In the genomic region with DNA sequence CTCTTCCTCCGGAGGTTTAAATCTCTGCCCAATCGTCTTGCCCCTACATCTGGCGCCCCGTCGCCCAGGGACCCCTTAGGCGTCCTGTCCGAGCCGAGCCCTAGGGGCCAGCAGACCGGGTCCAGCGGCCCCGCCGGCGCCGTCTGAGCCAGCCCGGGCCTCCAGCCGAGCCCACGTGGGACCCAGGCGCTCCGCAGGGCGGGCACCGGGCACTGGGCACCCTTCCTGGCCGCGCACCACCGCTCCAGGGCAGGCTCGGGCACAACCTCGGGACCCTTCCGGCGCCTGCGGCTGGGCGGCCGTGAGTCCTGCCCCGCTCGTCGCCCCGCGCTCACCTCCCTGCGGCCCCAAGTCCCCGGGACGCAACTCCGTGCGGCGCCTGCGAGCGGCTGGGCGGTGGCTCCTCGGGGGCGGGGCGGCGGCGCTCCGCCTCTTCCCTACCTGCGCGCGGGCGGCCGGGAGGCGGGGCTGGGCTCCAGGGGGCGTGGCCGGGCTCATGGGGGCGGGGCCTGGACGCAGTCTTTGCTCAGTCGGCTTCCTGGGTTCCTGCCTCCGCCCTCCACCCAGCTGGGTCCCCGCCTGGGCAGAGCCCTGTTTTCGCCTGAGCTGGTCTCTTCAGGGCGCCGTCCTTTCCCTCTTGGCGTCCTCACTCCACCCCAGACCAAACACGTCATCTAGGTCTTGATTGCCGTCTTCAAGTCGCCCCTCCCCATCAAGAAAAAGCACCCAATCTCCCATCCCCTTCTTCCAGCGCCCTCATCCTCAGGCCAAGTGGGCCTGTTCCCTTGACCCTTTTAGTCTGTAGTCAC, we compare ENCODE assay signal across 8 cellular contexts. TPM values are rescaled to one million over a fixed set of nuclear protein-coding genes. Genes with fewer than 3 reads are reported as not detected.
DNase-seq lines count a peak whose midpoint lies in the region; ATAC-seq lines count a peak whose summit lies in the region.

Gene RHBDF2 (minus strand): TSS at position 406 of the 809 bp plus-strand sequence. CDS start 19,899 bp downstream, outside the sequence.

- H3K27me3 ChIP-seq in ACC112 (ENCODE audit: insufficient read depth, low read length), result no peaks in the 10 kb centered on the region

- H3K36me3 ChIP-seq in ACC112 (ENCODE audit: insufficient read depth, low read length), result no peaks in the 10 kb centered on the region

- H3K27ac Mint-ChIP-seq in activated CD4-positive, alpha-beta T cell treated with anti-CD3 and anti-CD28 coated beads for 36 hours, result peak within 1 kb of the TSS; percentile 94

- peak within 1 kb of the TSS; percentile 87 for H3K4me3 Mint-ChIP-seq in activated CD4-positive, alpha-beta T cell treated with anti-CD3 and anti-CD28 coated beads for 36 hours

- peaks cover 2% of the 10 kb centered on the region for H3K36me3 Mint-ChIP-seq in activated CD4-positive, alpha-beta T cell treated with anti-CD3 and anti-CD28 coated beads for 36 hours (ENCODE audit: low read depth)

- H3K27me3 Mint-ChIP-seq in activated CD4-positive, alpha-beta T cell treated with anti-CD3 and anti-CD28 coated beads for 36 hours, result no peaks in the 10 kb centered on the region

- H3K4me3 ChIP-seq in ACC112 (ENCODE audit: low read depth, low read length), result peak within 1 kb of the TSS; percentile 91

- intact Hi-C loops in activated CD4-positive, alpha-beta T cell treated with anti-CD3 and anti-CD28 coated beads for 36 hours (cut with DNase I, micrococcal nuclease), result loop anchor here (1.0 to 10.0 kb wide), 9 partner anchors 8 to 985 kb away; partner anchors contain the start of genes ACOX1 (in 1 of the 2), EXOC7 (in 1 of the 2), PRPSAP1 (in 1 of the 2) and SPHK1 (in 1 of the 2)

- ATAC-seq in GM18868 (IDR thresholded peaks at IDR 0.05; ENCODE audit: unreplicated experiment), result peak; percentile 74
- peak; percentile 72 for ATAC-seq in HG03135 (IDR thresholded peaks at IDR 0.05; ENCODE audit: unreplicated experiment)
- ATAC-seq in activated CD4-positive, alpha-beta T cell treated with anti-CD3 and anti-CD28 coated beads for 36 hours, result peak; percentile 91

- no peaks in the 10 kb centered on the region for H3K9me3 Mint-ChIP-seq in activated CD4-positive, alpha-beta T cell treated with anti-CD3 and anti-CD28 coated beads for 36 hours (ENCODE audit: low read depth)

- H2AFZ ChIP-seq in ACC112 (ENCODE audit: low read length, unreplicated experiment), result peak within 1 kb of the TSS; percentile 88

- H3K27ac ChIP-seq in ACC112 (ENCODE audit: low read depth, low read length), result peak within 1 kb of the TSS; percentile 31; the same call in 1 of the 2 replicates

- CTCF ChIA-PET in activated CD4-positive, alpha-beta T cell treated with anti-CD3 and anti-CD28 coated beads for 36 hours (lab: Charles Lee), result interaction anchor here (0.9 to 2.0 kb wide), 5 partner anchors 8 to 92 kb away, joined by 3 to 9 read pairs (median 4); partner anchors contain the start of gene UBE2O

- DNase-seq in NCI-H446 treated with DMSO at 0.1 percent for 48 hours (lab: John Stamatoyannopoulos, UW) (peak; percentile 46), cerebellum (ENCODE audit: low spot score) (peak; percentile 88), kidney tubule cell (ENCODE audit: low spot score) (peak; percentile 91)
- DNase-seq in activated CD4-positive, alpha-beta T cell treated with anti-CD3 and anti-CD28 coated beads for 36 hours, result peak; percentile 98
- peak; percentile 80 to 99 (median 94) for DNase-seq in stimulated activated CD4-positive, alpha-beta T cell treated with anti-CD3 and anti-CD28 coated beads, Interleukin-1b, Interleukin-23, amount 100 ng/mL, for 24 hours (ENCODE audit: low read depth in 4 of 4, low spot score in 1 of 4)

- H3K79me2 ChIP-seq in ACC112 (ENCODE audit: control insufficient read depth, insufficient read depth, low read length, unreplicated experiment), result peaks cover 23% of the 10 kb centered on the region

- peaks cover 39% of the 10 kb centered on the region for H3K4me1 ChIP-seq in ACC112 (ENCODE audit: control insufficient read depth, insufficient read depth, low read length, unreplicated experiment)

- POLR2A ChIA-PET in activated CD4-positive, alpha-beta T cell treated with anti-CD3 and anti-CD28 coated beads for 36 hours (lab: Charles Lee), result no interaction called here

- H3K4me1 Mint-ChIP-seq in activated CD4-positive, alpha-beta T cell treated with anti-CD3 and anti-CD28 coated beads for 36 hours, result peaks cover 29% of the 10 kb centered on the region

RNA-seq across cellular contexts. Expression of gene RHBDF2, which starts in this region (rescaled TPM):
- 10 to 100 TPM; 23.9 to 28.4 TPM for total RNA-seq in activated CD4-positive, alpha-beta T cell treated with anti-CD3 and anti-CD28 coated beads for 36 hours
- total RNA-seq in cerebellum, result 2.4 TPM

Comparison
In these comparisons a context has a peak if more than half of its experiments do, and no peak if none do; other contexts are left out.
1. Peak in every context shown above with its lines: DNase-seq, ATAC-seq, H3K4me3 ChIP-seq and H3K27ac ChIP-seq.
2. DNase-seq: peak in every context shown above with its lines; median percentile 98 in activated CD4-positive, alpha-beta T cell treated with anti-CD3 and anti-CD28 coated beads for 36 hours; 94 in stimulated activated CD4-positive, alpha-beta T cell treated with anti-CD3 and anti-CD28 coated beads, Interleukin-1b, Interleukin-23, amount 100 ng/mL, for 24 hours; 91 in kidney tubule cell; 88 in cerebellum; 46 in NCI-H446 treated with DMSO at 0.1 percent for 48 hours.